Comparison of ENCODE assay signal across 8 cellular contexts in the genomic region with DNA sequence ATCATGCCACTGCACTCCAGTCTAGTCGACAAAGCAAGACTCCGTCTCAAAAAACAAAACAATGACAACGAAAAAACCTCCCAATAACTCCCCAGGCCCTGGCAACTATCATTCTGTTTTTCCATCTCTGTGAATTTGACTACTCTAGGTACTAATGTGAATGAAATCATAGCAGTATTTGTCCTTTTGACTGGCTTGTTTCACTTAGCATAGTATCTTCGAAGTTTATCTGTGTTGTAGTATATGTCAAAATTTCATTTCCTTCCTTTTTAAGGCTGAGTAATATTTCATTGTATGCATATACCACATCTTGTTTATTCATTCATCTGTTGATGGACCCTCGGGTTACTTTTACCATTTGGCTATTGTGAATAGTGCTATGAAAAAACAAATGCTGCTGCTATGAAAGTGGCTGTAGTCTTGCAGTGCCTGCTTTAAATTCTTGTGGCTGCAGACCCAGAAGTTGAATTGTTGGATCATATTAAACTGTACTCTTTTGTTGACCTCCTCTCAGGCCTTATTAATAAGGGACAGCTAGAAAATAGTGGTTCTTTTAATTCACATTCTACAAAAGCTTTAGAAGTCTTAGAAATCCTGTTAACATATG. TPM values are rescaled to one million over a fixed set of nuclear protein-coding genes. Genes with fewer than 3 reads are reported as not detected.
DNase-seq lines count a peak whose midpoint lies in the region; ATAC-seq, FAIRE-seq and TF ChIP-seq lines count a peak whose summit lies in the region.
"Not testable (repeated sequence)": the region's sequence is repeated elsewhere in the genome, so short reads cannot be mapped to it uniquely, and the experiment has no call there.

No MANE protein-coding gene starts in this region.

- H3K79me2 ChIP-seq in HCT116 (ENCODE audit: insufficient read depth, low read length) (peaks cover 94% of the 10 kb centered on the region), astrocyte (ENCODE audit: insufficient read depth, low read length) (peaks cover 91% of the 10 kb centered on the region)

- not testable (repeated sequence) for H3K36me3 Mint-ChIP-seq in T-helper 2 cell treated with Interferon-gamma antibody and Interleukin-4, amounts not matched to agents 5 μg/mL and 100 μg/mL, for 36 hours (ENCODE audit: low read depth); astrocyte (ENCODE audit: low read depth, unreplicated experiment)
- peaks cover 60% of the 10 kb centered on the region for H3K36me3 Mint-ChIP-seq in activated T-cell treated with anti-CD3 and anti-CD28 coated beads, Interleukin-2, amount 50 U/mL, for 24 hours (ENCODE audit: low read depth)
- peaks cover 32% of the 10 kb centered on the region for H3K36me3 Mint-ChIP-seq in stimulated activated effector memory CD8-positive, alpha-beta T cell treated with anti-CD3 and anti-CD28 coated beads, Interleukin-12 subunit alpha, Interleukin-12 subunit beta, amount 100 ng/mL, for 72 hours

- not testable (repeated sequence) for H3K4me3 Mint-ChIP-seq in T-helper 2 cell treated with Interferon-gamma antibody and Interleukin-4, amounts not matched to agents 5 μg/mL and 100 μg/mL, for 36 hours; activated T-cell treated with anti-CD3 and anti-CD28 coated beads, Interleukin-2, amount 50 U/mL, for 24 hours; astrocyte (ENCODE audit: unreplicated experiment); stimulated activated effector memory CD8-positive, alpha-beta T cell treated with anti-CD3 and anti-CD28 coated beads, Interleukin-12 subunit alpha, Interleukin-12 subunit beta, amount 100 ng/mL, for 72 hours

- intact Hi-C loops in HCT116 (cut with micrococcal nuclease), result not testable (repeated sequence)

- BruUV-seq in HCT116 (replicated peaks; lab: Mats Ljungman, UMichigan), result not testable (repeated sequence)

- H3K27ac ChIP-seq in HCT116 (ENCODE audit: low read depth, low read length); astrocyte (ENCODE audit: low read depth, low read length): not testable (repeated sequence)

- not testable (repeated sequence) for TF ChIP-seq RAD21 in HCT116 (IDR thresholded peaks at IDR 0.05; ENCODE audit: low read depth)

- H2AFZ ChIP-seq in HCT116 (ENCODE audit: low read depth, low read length, poor library complexity, severe bottlenecking); astrocyte (ENCODE audit: low read depth, low read length): not testable (repeated sequence)

- H3K9me3 ChIP-seq in HCT116 (ENCODE audit: control insufficient read depth in 1 of 2, insufficient read depth in 1 of 2, low read depth in 1 of 2, low read length in 2 of 2); astrocyte (ENCODE audit: insufficient read depth, low read depth, low read length): not testable (repeated sequence)

- not testable (repeated sequence) for H3K9me2 ChIP-seq in HCT116 (ENCODE audit: insufficient read depth)

- POLR2A ChIA-PET in HCT116 (lab: Charles Lee), result not testable (repeated sequence)

- not testable (repeated sequence) for DNase-seq in GM18507 (ENCODE audit: extremely low spot score, insufficient read length, low read depth); HCT116 (ENCODE audit: low read depth, low spot score); T-helper 2 cell treated with Interferon-gamma antibody and Interleukin-4, amounts not matched to agents 5 μg/mL and 100 μg/mL, for 36 hours (ENCODE audit: low spot score); activated T-cell treated with anti-CD3 and anti-CD28 coated beads, Interleukin-2, amount 50 U/mL, for 24 hours; stimulated activated effector memory CD8-positive, alpha-beta T cell treated with anti-CD3 and anti-CD28 coated beads, Interleukin-12 subunit alpha, Interleukin-12 subunit beta, amount 100 ng/mL, for 72 hours (ENCODE audit: low spot score in 2 of 2)
- DNase-seq in astrocyte (ENCODE audit: low read depth) (peak; percentile 15), choroid plexus epithelial cell (ENCODE audit: low read depth) (peak; percentile 15), iris pigment epithelial cell (ENCODE audit: low read depth) (peak; percentile 18)

- H3K4me3 ChIP-seq in HCT116 (replicated peaks in 1 of 2; ENCODE audit: low read depth in 1 of 2, low read length in 2 of 2); astrocyte (ENCODE audit: insufficient read depth, low read depth, low read length); choroid plexus epithelial cell (ENCODE audit: low read depth, low read length): not testable (repeated sequence)

- not testable (repeated sequence) for TF ChIP-seq CTCF in HCT116 (IDR thresholded peaks at IDR 0.05 in 2 of 3, conservative IDR thresholded peaks at IDR 0.05 in 1 of 3; ENCODE audit: borderline replicate concordance in 1 of 3, insufficient read depth in 1 of 3, low read depth in 2 of 3, low read length in 2 of 3); astrocyte (IDR thresholded peaks at IDR 0.05; ENCODE audit: insufficient read depth, low read depth, low read length); choroid plexus epithelial cell (conservative IDR thresholded peaks at IDR 0.05; ENCODE audit: low read depth, low read length)

- not testable (repeated sequence) for H3K27me3 Mint-ChIP-seq in T-helper 2 cell treated with Interferon-gamma antibody and Interleukin-4, amounts not matched to agents 5 μg/mL and 100 μg/mL, for 36 hours (ENCODE audit: low read depth); activated T-cell treated with anti-CD3 and anti-CD28 coated beads, Interleukin-2, amount 50 U/mL, for 24 hours; astrocyte (ENCODE audit: low read depth, unreplicated experiment)

- peak overlapping the region; percentile 21 for H3K27ac Mint-ChIP-seq in T-helper 2 cell treated with Interferon-gamma antibody and Interleukin-4, amounts not matched to agents 5 μg/mL and 100 μg/mL, for 36 hours
- peak overlapping the region; percentile 61 for H3K27ac Mint-ChIP-seq in activated T-cell treated with anti-CD3 and anti-CD28 coated beads, Interleukin-2, amount 50 U/mL, for 24 hours
- H3K27ac Mint-ChIP-seq in astrocyte (ENCODE audit: unreplicated experiment); stimulated activated effector memory CD8-positive, alpha-beta T cell treated with anti-CD3 and anti-CD28 coated beads, Interleukin-12 subunit alpha, Interleukin-12 subunit beta, amount 100 ng/mL, for 72 hours: not testable (repeated sequence)

- not testable (repeated sequence) for TF ChIP-seq POLR2A in HCT116 (IDR thresholded peaks at IDR 0.05; ENCODE audit: borderline replicate concordance, extremely low read depth, insufficient read depth, insufficient read length)

- not testable (repeated sequence) for H3K4me1 Mint-ChIP-seq in T-helper 2 cell treated with Interferon-gamma antibody and Interleukin-4, amounts not matched to agents 5 μg/mL and 100 μg/mL, for 36 hours (ENCODE audit: low read depth); astrocyte (ENCODE audit: low read depth, unreplicated experiment)
- peaks cover 48% of the 10 kb centered on the region for H3K4me1 Mint-ChIP-seq in activated T-cell treated with anti-CD3 and anti-CD28 coated beads, Interleukin-2, amount 50 U/mL, for 24 hours (ENCODE audit: low read depth)
- peaks cover 19% of the 10 kb centered on the region for H3K4me1 Mint-ChIP-seq in stimulated activated effector memory CD8-positive, alpha-beta T cell treated with anti-CD3 and anti-CD28 coated beads, Interleukin-12 subunit alpha, Interleukin-12 subunit beta, amount 100 ng/mL, for 72 hours

- FAIRE-seq in GM18507 (lab: Jason Lieb, UNC) (peak; percentile 9), astrocyte (lab: Jason Lieb, UNC) (peak; percentile 58)

- not testable (repeated sequence) for H4K20me1 ChIP-seq in HCT116 (ENCODE audit: insufficient read depth)
- H4K20me1 ChIP-seq in astrocyte (ENCODE audit: insufficient read depth, low read length), result peaks cover 58% of the 10 kb centered on the region

- CTCF ChIA-PET in HCT116 (lab: Charles Lee), result not testable (repeated sequence)

- not testable (repeated sequence) for ATAC-seq in HCT116
- peak; percentile 61 for ATAC-seq in stimulated activated effector memory CD8-positive, alpha-beta T cell treated with anti-CD3 and anti-CD28 coated beads, Interleukin-12 subunit alpha, Interleukin-12 subunit beta, amount 100 ng/mL, for 72 hours

- peaks cover 5 to 12% of the 10 kb centered on the region in 2 experiments for H3K4me1 ChIP-seq in HCT116 (ENCODE audit: control insufficient read depth in 1 of 2, insufficient read depth in 2 of 2, low read length in 2 of 2)
- H3K4me1 ChIP-seq in astrocyte (ENCODE audit: insufficient read depth, low read length), result not testable (repeated sequence)

- H3K9me3 Mint-ChIP-seq in T-helper 2 cell treated with Interferon-gamma antibody and Interleukin-4, amounts not matched to agents 5 μg/mL and 100 μg/mL, for 36 hours; activated T-cell treated with anti-CD3 and anti-CD28 coated beads, Interleukin-2, amount 50 U/mL, for 24 hours; astrocyte (ENCODE audit: unreplicated experiment); stimulated activated effector memory CD8-positive, alpha-beta T cell treated with anti-CD3 and anti-CD28 coated beads, Interleukin-12 subunit alpha, Interleukin-12 subunit beta, amount 100 ng/mL, for 72 hours: not testable (repeated sequence)

- not testable (repeated sequence) for H3K36me3 ChIP-seq in HCT116 (ENCODE audit: control insufficient read depth in 1 of 2, insufficient read depth in 2 of 2, low read length in 2 of 2); astrocyte (ENCODE audit: insufficient read depth, low read length)

- RAD21 ChIA-PET in HCT116 (lab: Charles Lee; ENCODE audit: low non-redundant PET in 1 of 2, low total read pairs in 2 of 2, uncharacterized antibody in 2 of 2, unreplicated experiment in 2 of 2), result not testable (repeated sequence)

- H3K9ac ChIP-seq in HCT116 (ENCODE audit: low read length); astrocyte (ENCODE audit: low read length): not testable (repeated sequence)

- not testable (repeated sequence) for H3K4me2 ChIP-seq in HCT116 (ENCODE audit: low read length); astrocyte (ENCODE audit: low read length)

- H3K27me3 ChIP-seq in HCT116 (ENCODE audit: insufficient read depth, low read length); astrocyte (ENCODE audit: insufficient read depth, low read length): not testable (repeated sequence)

TF ChIP-seq in HCT116, 20 proteins besides CTCF, POLR2A, EP300 and RAD21:
- TF ChIP-seq CBX3 (IDR thresholded peaks at IDR 0.05; ENCODE audit: low read depth), result peak; percentile 42; the same call in 1 of the 2 replicates

RNA-seq across cellular contexts. Expression of a gene that starts 14.5 kb away (rescaled TPM):
- total RNA-seq in HCT116 (2021; ENCODE audit: unreplicated experiment) (56.6 TPM), astrocyte (53.0 and 54.2 TPM in 2 replicates)
- 50.6 and 56.2 TPM in 2 replicates for polyA plus RNA-seq in HCT116 (2012)
